17 cellular contexts compared by ENCODE assay signal in the genomic region with DNA sequence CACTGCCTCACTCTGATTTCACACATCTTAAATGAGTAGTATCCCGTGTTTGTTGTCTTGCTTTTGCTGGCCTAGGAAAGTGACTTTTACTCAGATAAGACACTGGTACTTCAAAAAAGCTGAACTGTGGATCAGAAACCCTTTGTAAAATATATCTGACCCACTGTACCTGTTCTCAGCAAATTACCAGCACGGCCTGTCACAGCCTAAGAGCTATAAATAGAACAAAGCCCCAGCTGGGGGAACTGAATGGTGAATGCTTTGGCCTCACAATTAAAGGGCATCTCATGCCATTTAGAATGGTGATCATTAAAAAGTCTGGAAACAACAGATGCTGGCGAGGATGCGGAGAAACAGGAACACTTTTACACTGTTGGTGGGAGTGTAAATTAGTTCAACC.
DNase-seq lines count a peak whose midpoint lies in the region; ATAC-seq and TF ChIP-seq lines count a peak whose summit lies in the region.
"Had no signal": no experiment of that assay in that cellular context is flagged by ENCODE, and none has a peak within 500 bp of the region (broad histone marks: within the 10 kb centered on the region; RNA-seq: fewer than 3 reads in every experiment).

No MANE protein-coding gene starts in this region.

- H3K4me3 Mint-ChIP-seq in endothelial cell (ENCODE audit: unreplicated experiment) (peak overlapping the region; percentile 29), type B pancreatic cell (no peak overlapping the region)
- H3K4me3 Mint-ChIP-seq: CD4-positive, alpha-beta T cell had no signal

- no peak overlapping the region for H3K27ac ChIP-seq in left lung

- H3K4me1 ChIP-seq in left lung, result peaks cover 0 to 9% of the 10 kb centered on the region in 2 donors

- no peak overlapping the region for H3K27ac Mint-ChIP-seq in endothelial cell (ENCODE audit: unreplicated experiment)
- H3K27ac Mint-ChIP-seq in type B pancreatic cell, result peak overlapping the region; percentile 59
- H3K27ac Mint-ChIP-seq: CD4-positive, alpha-beta T cell had no signal

- H3K9me3 ChIP-seq in left lung, result no peaks in the 10 kb centered on the region

- DNase-seq in left ventricle myocardium superior (no peak), Right ventricle myocardium inferior (ENCODE audit: missing footprints) (no peak), NCI-H2227 (lab: John Stamatoyannopoulos, UW; ENCODE audit: unreplicated experiment) (peak; percentile 49), endothelial cell (ENCODE audit: low spot score) (no peak), type B pancreatic cell (ENCODE audit: extremely low spot score, unreplicated experiment) (no peak), left lung (no peak)
- DNase-seq: CD4-positive, alpha-beta T cell; DMS153; GDM1; H7; NCI-H1092 treated with DMSO at 0.1 percent for 48 hours; NCI-H146; NCI-H2029 treated with DMSO at 0.1 percent for 48 hours; NCI-H2171; NCI-H748 treated with DMSO at 0.1 percent for 48 hours; SHP77 had no signal

- H3K36me3 ChIP-seq in left lung, result peaks cover 0 to 26% of the 10 kb centered on the region in 2 donors

- no peaks in the 10 kb centered on the region for H3K27me3 Mint-ChIP-seq in endothelial cell (ENCODE audit: unreplicated experiment)
- H3K27me3 Mint-ChIP-seq in type B pancreatic cell, result no peaks in the 10 kb centered on the region
- H3K27me3 Mint-ChIP-seq: CD4-positive, alpha-beta T cell had no signal

- intact Hi-C loops in left ventricle myocardium superior (cut with micrococcal nuclease) (no loop called here), Right ventricle myocardium inferior (cut with DNase I) (no loop called here), left lung (cut with DNase I) (no loop called here)

- H3K27me3 ChIP-seq in left lung, result no peaks in the 10 kb centered on the region

- H3K4me1 Mint-ChIP-seq in endothelial cell (ENCODE audit: unreplicated experiment) (peaks cover 5% of the 10 kb centered on the region), type B pancreatic cell (ENCODE audit: unreplicated experiment) (peaks cover 5% of the 10 kb centered on the region)

- H3K9me3 Mint-ChIP-seq in endothelial cell (ENCODE audit: unreplicated experiment) (no peaks in the 10 kb centered on the region), type B pancreatic cell (peaks cover 2% of the 10 kb centered on the region)
- H3K9me3 Mint-ChIP-seq: CD4-positive, alpha-beta T cell had no signal

- ATAC-seq in left ventricle myocardium superior, result peak; percentile 62
- no peak for ATAC-seq in Right ventricle myocardium inferior
- no peak for ATAC-seq in HG02678 (IDR thresholded peaks at IDR 0.05; ENCODE audit: unreplicated experiment)
- no peak for ATAC-seq in left lung

- TF ChIP-seq CTCF in endothelial cell (IDR thresholded peaks at IDR 0.05; ENCODE audit: unreplicated experiment) (no peak), type B pancreatic cell (conservative IDR thresholded peaks at IDR 0.05) (no peak), left lung (IDR thresholded peaks at IDR 0.05) (no peak)

- no peak overlapping the region for H3K4me3 ChIP-seq in left lung

- H3K36me3 Mint-ChIP-seq in endothelial cell (ENCODE audit: low read depth, unreplicated experiment) (peaks cover 39% of the 10 kb centered on the region), type B pancreatic cell (peaks cover 63% of the 10 kb centered on the region)
